Comparison of ENCODE assay signal across 15 cellular contexts in the genomic region with DNA sequence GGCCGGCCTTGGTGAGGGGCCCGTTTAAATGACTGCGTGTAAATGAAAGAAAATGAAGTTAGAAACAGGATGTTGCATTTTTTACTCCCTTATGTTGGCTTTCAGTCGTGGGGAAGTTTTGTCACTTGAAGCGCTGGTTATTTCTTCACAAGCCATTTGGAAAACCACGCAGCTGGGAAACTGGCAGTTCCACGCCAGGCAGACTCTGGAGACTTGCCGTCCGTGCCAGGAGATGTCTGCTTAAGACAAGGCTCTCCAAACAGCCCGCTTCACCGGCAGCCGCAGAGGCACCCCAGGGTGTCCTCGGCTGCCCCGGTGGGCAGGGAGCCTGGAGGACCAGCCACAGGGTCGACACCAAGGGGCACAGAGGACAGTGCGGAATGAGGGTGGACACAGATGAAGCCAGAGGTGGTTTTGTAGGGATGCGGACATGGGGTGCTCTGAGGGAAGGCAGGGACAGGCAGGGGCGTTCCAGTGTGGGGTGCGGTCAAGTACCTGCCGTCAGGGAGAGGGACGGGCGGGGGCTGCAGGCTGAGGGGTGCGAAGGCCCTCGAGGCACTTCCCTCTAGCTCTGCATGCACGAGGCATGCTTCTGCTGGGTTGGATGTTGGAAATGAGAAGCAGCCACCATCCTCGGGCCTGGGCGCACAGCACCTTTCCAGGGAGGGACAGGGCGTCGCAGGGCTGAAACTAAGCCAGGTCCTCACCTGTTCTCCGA. TPM values are rescaled to one million over a fixed set of nuclear protein-coding genes. Genes with fewer than 3 reads are reported as not detected.
A peak's percentile ranks its signal among the peaks of the same experiment; 100 is the strongest.
DNase-seq lines count a peak whose midpoint lies in the region; ATAC-seq, FAIRE-seq and TF ChIP-seq lines count a peak whose summit lies in the region.
"Had no signal": no experiment of that assay in that cellular context is flagged by ENCODE, and none has a peak within 500 bp of the region (broad histone marks: within the 10 kb centered on the region; RNA-seq: fewer than 3 reads in every experiment).

No MANE protein-coding gene starts in this region.

- no peaks in the 10 kb centered on the region for H3K79me2 ChIP-seq in HepG2 (ENCODE audit: insufficient read depth, low read length)

- no peaks in the 10 kb centered on the region for H3K27me3 Mint-ChIP-seq in activated naive CD8-positive, alpha-beta T cell treated with anti-CD3 and anti-CD28 coated beads, Interleukin-2, amount 50 U/mL, for 24 hours
- H3K27me3 Mint-ChIP-seq: CD4-positive, alpha-beta T cell had no signal

- no peak for TF ChIP-seq RAD21 in HepG2 (CRISPR knock-in tag; IDR thresholded peaks at IDR 0.05)

- H4K20me1 ChIP-seq in HepG2 (ENCODE audit: insufficient read depth, low read length), result no peaks in the 10 kb centered on the region

- WGBS in HepG2 (ENCODE audit: low lambda C conversion rate), result 96% methylated on average over 28 of the region's 30 CpGs

- H3K4me2 ChIP-seq in HepG2 (ENCODE audit: low read depth, low read length), result no peak overlapping the region

- no peak overlapping the region for H3K4me3 Mint-ChIP-seq in activated naive CD8-positive, alpha-beta T cell treated with anti-CD3 and anti-CD28 coated beads, Interleukin-2, amount 50 U/mL, for 24 hours
- H3K4me3 Mint-ChIP-seq: CD4-positive, alpha-beta T cell had no signal

- no peak for ATAC-seq in HepG2
- ATAC-seq in activated naive CD8-positive, alpha-beta T cell treated with anti-CD3 and anti-CD28 coated beads, Interleukin-2, amount 50 U/mL, for 24 hours, result no peak

- no peak for TF ChIP-seq CTCF in GM06990 (IDR thresholded peaks at IDR 0.05; ENCODE audit: insufficient read depth, low read length, poor library complexity, severe bottlenecking)
- no peak for TF ChIP-seq CTCF in HepG2 (CRISPR knock-in tag; IDR thresholded peaks at IDR 0.05)

- peak overlapping the region; percentile 52 for H3K27ac ChIP-seq in angular gyrus (ENCODE audit: low read depth, low read length)
- no peak overlapping the region for H3K27ac ChIP-seq in HepG2 (ENCODE audit: extremely low read length, insufficient read depth, low read length)

- FAIRE-seq in HepG2 (lab: Jason Lieb, UNC), result no peak
- FAIRE-seq: GM12892 had no signal

- no peak overlapping the region for H3K4me3 ChIP-seq in GM06990 (replicated peaks; ENCODE audit: low read depth, low read length)
- H3K4me3 ChIP-seq in HepG2 (replicated peaks in 1 of 3; ENCODE audit: insufficient read depth in 1 of 3, low read depth in 2 of 3, low read length in 3 of 3), result no peak overlapping the region

- H3K36me3 Mint-ChIP-seq in activated naive CD8-positive, alpha-beta T cell treated with anti-CD3 and anti-CD28 coated beads, Interleukin-2, amount 50 U/mL, for 24 hours (ENCODE audit: low read depth), result peaks cover 4% of the 10 kb centered on the region

- CTCF ChIA-PET in HepG2 (lab: Yijun Ruan, JAX; ENCODE audit: low intra/inter-chr PET ratio, low total read pairs), result no interaction called here

- DNase-seq in GM06990 (ENCODE audit: extremely low read depth, insufficient read length) (peak; percentile 13), HepG2 (ENCODE audit: low spot score) (no peak), NCI-H2107 treated with DMSO at 0.1 percent for 48 hours (lab: John Stamatoyannopoulos, UW; ENCODE audit: unreplicated experiment) (no peak)
- no peak for DNase-seq in stimulated activated CD4-positive, alpha-beta T cell treated with anti-CD3 and anti-CD28 coated beads, Interleukin-12 subunit alpha, Interleukin-12 subunit beta, amount 100 ng/mL, for 4 hours
- no peak for DNase-seq in activated naive CD8-positive, alpha-beta T cell treated with anti-CD3 and anti-CD28 coated beads, Interleukin-2, amount 50 U/mL, for 24 hours
- DNase-seq: Calu3; CD4-positive, alpha-beta T cell; HCEC 1CT; NCI-H1436 treated with DMSO at 0.1 percent for 48 hours; NCI-H2081; NCI-H526 treated with DMSO at 0.1 percent for 48 hours; OCI-M1; RPMI8226 had no signal

- POLR2A ChIA-PET in HepG2 (lab: Yijun Ruan, JAX), result no interaction called here

- intact Hi-C loops in HepG2 (cut with micrococcal nuclease; ENCODE audit: unreplicated experiment), result no loop called here

- H3K27ac Mint-ChIP-seq in activated naive CD8-positive, alpha-beta T cell treated with anti-CD3 and anti-CD28 coated beads, Interleukin-2, amount 50 U/mL, for 24 hours, result no peak overlapping the region
- H3K27ac Mint-ChIP-seq: CD4-positive, alpha-beta T cell had no signal

- TF ChIP-seq EP300 in HepG2 (IDR thresholded peaks at IDR 0.05; ENCODE audit: low read depth in 2 of 2, low read length in 2 of 2) (no peak), HepG2 (CRISPR knock-in tag; IDR thresholded peaks at IDR 0.05; ENCODE audit: borderline replicate concordance) (no peak)

- in situ Hi-C loops in HepG2 (cut with HindIII; ENCODE audit: extremely low pct_ligation_motif_present, low pct_unique_long_range_greater_than_20kb), result no loop called here

- H3K36me3 ChIP-seq in GM06990 (ENCODE audit: control insufficient read depth, insufficient read depth, low read length) (peaks cover 43% of the 10 kb centered on the region), HepG2 (replicated peaks in 1 of 2; ENCODE audit: control insufficient read depth in 1 of 2, insufficient read depth in 2 of 2, low read length in 2 of 2) (peaks cover 39 to 65% of the 10 kb centered on the region in 2 experiments)

- H3K9ac ChIP-seq in HepG2 (ENCODE audit: insufficient read depth, low read depth, low read length), result no peak overlapping the region

- H3K4me1 Mint-ChIP-seq in activated naive CD8-positive, alpha-beta T cell treated with anti-CD3 and anti-CD28 coated beads, Interleukin-2, amount 50 U/mL, for 24 hours, result no peaks in the 10 kb centered on the region

- no TSS peak for BruUV-seq in HepG2 (replicated peaks; lab: Mats Ljungman, UMichigan)

- no peak for TF ChIP-seq POLR2A in HepG2 (IDR thresholded peaks at IDR 0.05; ENCODE audit: insufficient read depth in 1 of 2, low read depth in 2 of 2, low read length in 2 of 2)

- H3K27me3 ChIP-seq in GM06990 (replicated peaks; ENCODE audit: control insufficient read depth, insufficient read depth, low read length), result no peaks in the 10 kb centered on the region
- no peaks in the 10 kb centered on the region for H3K27me3 ChIP-seq in HepG2 (ENCODE audit: control insufficient read depth in 1 of 2, insufficient read depth in 2 of 2, low read length in 2 of 2)

- H3K9me3 ChIP-seq in HepG2 (ENCODE audit: low read length), result no peaks in the 10 kb centered on the region

- no peak overlapping the region for H2AFZ ChIP-seq in HepG2 (ENCODE audit: low read length)

- H3K9me3 Mint-ChIP-seq in activated naive CD8-positive, alpha-beta T cell treated with anti-CD3 and anti-CD28 coated beads, Interleukin-2, amount 50 U/mL, for 24 hours, result no peaks in the 10 kb centered on the region
- H3K9me3 Mint-ChIP-seq: CD4-positive, alpha-beta T cell had no signal

- no peaks in the 10 kb centered on the region for H3K4me1 ChIP-seq in HepG2 (ENCODE audit: insufficient read depth, low read length)

RNA-seq across cellular contexts. Expression of a gene that starts 11.1 kb away (rescaled TPM):
- total RNA-seq in HepG2 (2016; rRNA removed; fragmentation: Illumina TruSeq; extraction: Trizol), result 0.48 and 1.1 TPM in 2 replicates
- 0.61 and 0.71 TPM in 2 replicates for total RNA-seq in HepG2 (2016; cell fraction: cytosol; rRNA removed; fragmentation: Illumina TruSeq; extraction: Trizol; ENCODE audit: low read depth)
- total RNA-seq in HepG2 (2016; cell fraction: insoluble cytoplasmic fraction; rRNA removed; fragmentation: Illumina TruSeq; extraction: Trizol), result 0.30 and 1.00 TPM in 2 replicates
- total RNA-seq in HepG2 (2016; cell fraction: membrane; rRNA removed; fragmentation: Illumina TruSeq; extraction: Trizol), result 0.59 and 0.90 TPM in 2 replicates
- 1.0 TPM in 2 replicates for total RNA-seq in HepG2 (2016; cell fraction: nucleus; rRNA removed; fragmentation: Illumina TruSeq; extraction: Trizol)
- 1.2 and 1.4 TPM in 2 replicates for polyA plus RNA-seq in HepG2 (2011; rRNA removed)
- 0.45 and 0.97 TPM in 2 replicates for polyA plus RNA-seq in HepG2 (2011; cell fraction: cytosol; rRNA removed)
- polyA plus RNA-seq in HepG2 (2011; cell fraction: nucleus; rRNA removed), result 22.1 and 27.9 TPM in 2 replicates
- polyA plus RNA-seq in HepG2 (2012), result 2.2 TPM in 2 replicates
- polyA plus RNA-seq in HepG2 (2016; cell fraction: cytosol; fragmentation: Illumina TruSeq; extraction: Trizol; ENCODE audit: low read depth), result 0.40 and 0.78 TPM in 2 replicates
- polyA plus RNA-seq in HepG2 (2016; cell fraction: insoluble cytoplasmic fraction; fragmentation: Illumina TruSeq; extraction: Trizol; ENCODE audit: low read depth), result 0.61 and 0.74 TPM in 2 replicates
- polyA plus RNA-seq in HepG2 (2016; cell fraction: membrane; fragmentation: Illumina TruSeq; extraction: Trizol; ENCODE audit: low read depth), result 0.52 and 0.76 TPM in 2 replicates
- polyA plus RNA-seq in HepG2 (2016; cell fraction: nucleus; fragmentation: Illumina TruSeq; extraction: Trizol; ENCODE audit: insufficient read depth, low read depth), result 4.1 and 4.6 TPM in 2 replicates
- 0.77 and 1.1 TPM in 2 replicates for polyA minus RNA-seq in HepG2 (2011; rRNA and poly(A)+ RNA removed; ENCODE audit: low replicate concordance)
- 1.5 and 1.8 TPM in 2 replicates for polyA minus RNA-seq in HepG2 (2011; cell fraction: cytosol; rRNA and poly(A)+ RNA removed)
- polyA minus RNA-seq in HepG2 (2011; cell fraction: nucleus; rRNA and poly(A)+ RNA removed), result 3.0 and 3.3 TPM in 2 replicates

RNA-seq across cellular contexts. Expression of a gene that starts 18.0 kb away (rescaled TPM):
- 155 and 192 TPM in 2 replicates for total RNA-seq in HepG2 (2016; rRNA removed; fragmentation: Illumina TruSeq; extraction: Trizol)
- total RNA-seq in HepG2 (2016; cell fraction: cytosol; rRNA removed; fragmentation: Illumina TruSeq; extraction: Trizol; ENCODE audit: low read depth), result 102 and 115 TPM in 2 replicates
- total RNA-seq in HepG2 (2016; cell fraction: insoluble cytoplasmic fraction; rRNA removed; fragmentation: Illumina TruSeq; extraction: Trizol), result 166 and 201 TPM in 2 replicates
- 119 and 147 TPM in 2 replicates for total RNA-seq in HepG2 (2016; cell fraction: membrane; rRNA removed; fragmentation: Illumina TruSeq; extraction: Trizol)
- 76.8 and 86.8 TPM in 2 replicates for total RNA-seq in HepG2 (2016; cell fraction: nucleus; rRNA removed; fragmentation: Illumina TruSeq; extraction: Trizol)
- polyA plus RNA-seq in HepG2 (2011; rRNA removed), result 184 and 189 TPM in 2 replicates
- 184 and 289 TPM in 2 replicates for polyA plus RNA-seq in HepG2 (2011; cell fraction: cytosol; rRNA removed)
- polyA plus RNA-seq in HepG2 (2011; cell fraction: nucleus; rRNA removed), result 352 and 483 TPM in 2 replicates
- polyA plus RNA-seq in HepG2 (2012), result 109 and 121 TPM in 2 replicates
- polyA plus RNA-seq in HepG2 (2016; cell fraction: cytosol; fragmentation: Illumina TruSeq; extraction: Trizol; ENCODE audit: low read depth), result 97.4 and 122 TPM in 2 replicates
- polyA plus RNA-seq in HepG2 (2016; cell fraction: insoluble cytoplasmic fraction; fragmentation: Illumina TruSeq; extraction: Trizol; ENCODE audit: low read depth), result 136 and 146 TPM in 2 replicates
- polyA plus RNA-seq in HepG2 (2016; cell fraction: membrane; fragmentation: Illumina TruSeq; extraction: Trizol; ENCODE audit: low read depth), result 95.2 and 109 TPM in 2 replicates
- 167 and 176 TPM in 2 replicates for polyA plus RNA-seq in HepG2 (2016; cell fraction: nucleus; fragmentation: Illumina TruSeq; extraction: Trizol; ENCODE audit: insufficient read depth, low read depth)
- polyA minus RNA-seq in HepG2 (2011; rRNA and poly(A)+ RNA removed; ENCODE audit: low replicate concordance), result 32.0 and 34.3 TPM in 2 replicates
- polyA minus RNA-seq in HepG2 (2011; cell fraction: cytosol; rRNA and poly(A)+ RNA removed), result 21.5 and 26.7 TPM in 2 replicates
- 33.4 and 39.9 TPM in 2 replicates for polyA minus RNA-seq in HepG2 (2011; cell fraction: nucleus; rRNA and poly(A)+ RNA removed)

RNA-seq across cellular contexts. Expression of a gene that starts 21.0 kb away (rescaled TPM):
- 1.2 and 6.0 TPM in 2 replicates for total RNA-seq in HepG2 (2016; rRNA removed; fragmentation: Illumina TruSeq; extraction: Trizol)
- total RNA-seq in HepG2 (2016; cell fraction: cytosol; rRNA removed; fragmentation: Illumina TruSeq; extraction: Trizol; ENCODE audit: low read depth), result 1.7 and 2.2 TPM in 2 replicates
- total RNA-seq in HepG2 (2016; cell fraction: insoluble cytoplasmic fraction; rRNA removed; fragmentation: Illumina TruSeq; extraction: Trizol), result 1.0 and 7.5 TPM in 2 replicates
- 0.83 and 1.1 TPM in 2 replicates for total RNA-seq in HepG2 (2016; cell fraction: membrane; rRNA removed; fragmentation: Illumina TruSeq; extraction: Trizol)
- 7.7 and 10.7 TPM in 2 replicates for total RNA-seq in HepG2 (2016; cell fraction: nucleus; rRNA removed; fragmentation: Illumina TruSeq; extraction: Trizol)
- 6.8 and 7.9 TPM in 2 replicates for polyA plus RNA-seq in HepG2 (2011; rRNA removed)
- 1.2 and 2.6 TPM in 2 replicates for polyA plus RNA-seq in HepG2 (2011; cell fraction: cytosol; rRNA removed)
- polyA plus RNA-seq in HepG2 (2011; cell fraction: nucleus; rRNA removed), result 170 and 232 TPM in 2 replicates
- 6.5 and 6.7 TPM in 2 replicates for polyA plus RNA-seq in HepG2 (2012)
- polyA plus RNA-seq in HepG2 (2016; cell fraction: cytosol; fragmentation: Illumina TruSeq; extraction: Trizol; ENCODE audit: low read depth), result 0.48 and 0.49 TPM in 2 replicates
- 1.2 and 1.3 TPM in 2 replicates for polyA plus RNA-seq in HepG2 (2016; cell fraction: insoluble cytoplasmic fraction; fragmentation: Illumina TruSeq; extraction: Trizol; ENCODE audit: low read depth)
- polyA plus RNA-seq in HepG2 (2016; cell fraction: membrane; fragmentation: Illumina TruSeq; extraction: Trizol; ENCODE audit: low read depth), result 0.57 and 0.68 TPM in 2 replicates
- polyA plus RNA-seq in HepG2 (2016; cell fraction: nucleus; fragmentation: Illumina TruSeq; extraction: Trizol; ENCODE audit: insufficient read depth, low read depth), result 32.1 and 33.9 TPM in 2 replicates
- 0.96 and 2.4 TPM in 2 replicates for polyA minus RNA-seq in HepG2 (2011; rRNA and poly(A)+ RNA removed; ENCODE audit: low replicate concordance)
- polyA minus RNA-seq in HepG2 (2011; cell fraction: cytosol; rRNA and poly(A)+ RNA removed), result 0.69 and 1.2 TPM in 2 replicates
- polyA minus RNA-seq in HepG2 (2011; cell fraction: nucleus; rRNA and poly(A)+ RNA removed), result 8.8 and 10.9 TPM in 2 replicates

RNA-seq across cellular contexts. Expression of a gene that starts 23.4 kb away (rescaled TPM):
- 66.4 and 81.5 TPM in 2 replicates for total RNA-seq in HepG2 (2016; rRNA removed; fragmentation: Illumina TruSeq; extraction: Trizol)
- 37.0 and 38.7 TPM in 2 replicates for total RNA-seq in HepG2 (2016; cell fraction: cytosol; rRNA removed; fragmentation: Illumina TruSeq; extraction: Trizol; ENCODE audit: low read depth)
- total RNA-seq in HepG2 (2016; cell fraction: insoluble cytoplasmic fraction; rRNA removed; fragmentation: Illumina TruSeq; extraction: Trizol), result 54.7 and 84.6 TPM in 2 replicates
- total RNA-seq in HepG2 (2016; cell fraction: membrane; rRNA removed; fragmentation: Illumina TruSeq; extraction: Trizol), result 88.7 and 91.1 TPM in 2 replicates
- 50.3 and 58.9 TPM in 2 replicates for total RNA-seq in HepG2 (2016; cell fraction: nucleus; rRNA removed; fragmentation: Illumina TruSeq; extraction: Trizol)
- 125 and 139 TPM in 2 replicates for polyA plus RNA-seq in HepG2 (2011; rRNA removed)
- polyA plus RNA-seq in HepG2 (2011; cell fraction: cytosol; rRNA removed), result 72.4 and 105 TPM in 2 replicates
- 222 and 282 TPM in 2 replicates for polyA plus RNA-seq in HepG2 (2011; cell fraction: nucleus; rRNA removed)
- 114 and 126 TPM in 2 replicates for polyA plus RNA-seq in HepG2 (2012)
- polyA plus RNA-seq in HepG2 (2016; cell fraction: cytosol; fragmentation: Illumina TruSeq; extraction: Trizol; ENCODE audit: low read depth), result 45.2 and 45.6 TPM in 2 replicates
- 68.3 and 84.3 TPM in 2 replicates for polyA plus RNA-seq in HepG2 (2016; cell fraction: insoluble cytoplasmic fraction; fragmentation: Illumina TruSeq; extraction: Trizol; ENCODE audit: low read depth)
- 80.1 and 85.2 TPM in 2 replicates for polyA plus RNA-seq in HepG2 (2016; cell fraction: membrane; fragmentation: Illumina TruSeq; extraction: Trizol; ENCODE audit: low read depth)
- polyA plus RNA-seq in HepG2 (2016; cell fraction: nucleus; fragmentation: Illumina TruSeq; extraction: Trizol; ENCODE audit: insufficient read depth, low read depth), result 135 and 137 TPM in 2 replicates
- polyA minus RNA-seq in HepG2 (2011; rRNA and poly(A)+ RNA removed; ENCODE audit: low replicate concordance), result 117 and 139 TPM in 2 replicates
- polyA minus RNA-seq in HepG2 (2011; cell fraction: cytosol; rRNA and poly(A)+ RNA removed), result 60.1 and 64.7 TPM in 2 replicates
- polyA minus RNA-seq in HepG2 (2011; cell fraction: nucleus; rRNA and poly(A)+ RNA removed), result 67.3 and 68.4 TPM in 2 replicates

RNA-seq across cellular contexts. Expression of a gene that starts 34.9 kb away (rescaled TPM):
- total RNA-seq in HepG2 (2016; rRNA removed; fragmentation: Illumina TruSeq; extraction: Trizol), result 379 and 474 TPM in 2 replicates
- 152 and 180 TPM in 2 replicates for total RNA-seq in HepG2 (2016; cell fraction: cytosol; rRNA removed; fragmentation: Illumina TruSeq; extraction: Trizol; ENCODE audit: low read depth)
- 390 and 529 TPM in 2 replicates for total RNA-seq in HepG2 (2016; cell fraction: insoluble cytoplasmic fraction; rRNA removed; fragmentation: Illumina TruSeq; extraction: Trizol)
- 186 and 193 TPM in 2 replicates for total RNA-seq in HepG2 (2016; cell fraction: membrane; rRNA removed; fragmentation: Illumina TruSeq; extraction: Trizol)
- 157 and 160 TPM in 2 replicates for total RNA-seq in HepG2 (2016; cell fraction: nucleus; rRNA removed; fragmentation: Illumina TruSeq; extraction: Trizol)
- 235 and 269 TPM in 2 replicates for polyA plus RNA-seq in HepG2 (2011; rRNA removed)
- 392 and 430 TPM in 2 replicates for polyA plus RNA-seq in HepG2 (2011; cell fraction: cytosol; rRNA removed)
- polyA plus RNA-seq in HepG2 (2011; cell fraction: nucleus; rRNA removed), result 129 and 177 TPM in 2 replicates
- 257 and 326 TPM in 2 replicates for polyA plus RNA-seq in HepG2 (2012)
- polyA plus RNA-seq in HepG2 (2016; cell fraction: cytosol; fragmentation: Illumina TruSeq; extraction: Trizol; ENCODE audit: low read depth), result 191 and 202 TPM in 2 replicates
- 553 and 620 TPM in 2 replicates for polyA plus RNA-seq in HepG2 (2016; cell fraction: insoluble cytoplasmic fraction; fragmentation: Illumina TruSeq; extraction: Trizol; ENCODE audit: low read depth)
- 198 and 200 TPM in 2 replicates for polyA plus RNA-seq in HepG2 (2016; cell fraction: membrane; fragmentation: Illumina TruSeq; extraction: Trizol; ENCODE audit: low read depth)
- polyA plus RNA-seq in HepG2 (2016; cell fraction: nucleus; fragmentation: Illumina TruSeq; extraction: Trizol; ENCODE audit: insufficient read depth, low read depth), result 307 and 322 TPM in 2 replicates
- polyA minus RNA-seq in HepG2 (2011; rRNA and poly(A)+ RNA removed; ENCODE audit: low replicate concordance), result 34.3 and 99.7 TPM in 2 replicates
- polyA minus RNA-seq in HepG2 (2011; cell fraction: cytosol; rRNA and poly(A)+ RNA removed), result 87.8 and 91.0 TPM in 2 replicates
- polyA minus RNA-seq in HepG2 (2011; cell fraction: nucleus; rRNA and poly(A)+ RNA removed), result 84.2 and 94.6 TPM in 2 replicates
